In genomic region chr10:125114761-125115391, GRCh38 we compare ENCODE assay signal across 15 cellular contexts. TPM values are rescaled to one million over a fixed set of nuclear protein-coding genes. Genes with fewer than 3 reads are reported as not detected.
A peak's percentile ranks its signal among the peaks of the same experiment; 100 is the strongest.
DNase-seq lines count a peak whose midpoint lies in the region; ATAC-seq and TF ChIP-seq lines count a peak whose summit lies in the region.
"Had no signal": no experiment of that assay in that cellular context is flagged by ENCODE, and none has a peak within 500 bp of the region (broad histone marks: within the 10 kb centered on the region; RNA-seq: fewer than 3 reads in every experiment).

No MANE protein-coding gene starts in this region.

- H3K27ac ChIP-seq in heart right ventricle, result peak overlapping the region in 2 of 10 donors; percentile 26 to 67
- no peak overlapping the region for H3K27ac ChIP-seq in neuronal stem cell (replicated peaks; ENCODE audit: low read length)
- H3K27ac ChIP-seq in vagina, result peak overlapping the region; percentile 57

- H2AK5ac ChIP-seq in neuronal stem cell (ENCODE audit: low read depth, low read length), result no peak overlapping the region

- no peak for DNase-seq in heart right ventricle
- no peak for DNase-seq in cardiac septum (ENCODE audit: low spot score)
- peak; percentile 74 for DNase-seq in choroid plexus epithelial cell (ENCODE audit: low read depth)
- DNase-seq in neuronal stem cell (ENCODE audit: low spot score), result no peak
- DNase-seq in vagina (ENCODE audit: extremely low spot score in 2 of 2), result no peak
- DNase-seq in GM20000 (ENCODE audit: low spot score), result no peak
- no peak for DNase-seq in foreskin fibroblast
- DNase-seq: activated CD4-positive, alpha-beta T cell treated with anti-CD3 and anti-CD28 coated beads, Interleukin-2, amount 50 U/mL, for 4 hours; activated T-cell treated with anti-CD3 and anti-CD28 coated beads, Interleukin-2, amount 50 U/mL, for 1 hour; NCI-H187 treated with DMSO at 0.1 percent for 48 hours; NCI-H446 treated with DMSO at 0.1 percent for 48 hours; stimulated activated CD4-positive, alpha-beta T cell treated with anti-CD3 and anti-CD28 coated beads, Interleukin-4, amount 100 ng/mL, for 24 hours; stimulated activated CD8-positive, alpha-beta memory T cell treated with anti-CD3 and anti-CD28 coated beads, Interleukin-4, amount 100 ng/mL, for 48 hours; testis had no signal

- H2BK15ac ChIP-seq in neuronal stem cell (ENCODE audit: low read length), result no peak overlapping the region

- H3K14ac ChIP-seq in neuronal stem cell (ENCODE audit: low read length), result peak overlapping the region; percentile 84

- H2BK5ac ChIP-seq in neuronal stem cell (ENCODE audit: low read length), result no peak overlapping the region

- TF ChIP-seq CTCF in heart right ventricle (IDR thresholded peaks at IDR 0.05) (no peak), choroid plexus epithelial cell (conservative IDR thresholded peaks at IDR 0.05; ENCODE audit: low read depth, low read length) (no peak), vagina (IDR thresholded peaks at IDR 0.05) (no peak), GM20000 (IDR thresholded peaks at IDR 0.05; ENCODE audit: extremely low read depth, missing control alignments) (no peak), foreskin fibroblast (IDR thresholded peaks at IDR 0.05; ENCODE audit: low read depth, low read length) (no peak)

- H3K23ac ChIP-seq in neuronal stem cell (ENCODE audit: low read depth, low read length, poor library complexity), result no peak overlapping the region

- TF ChIP-seq POLR2A in vagina (IDR thresholded peaks at IDR 0.05), result no peak

- no peak overlapping the region for H2BK12ac ChIP-seq in neuronal stem cell (ENCODE audit: low read length)

- H3K79me1 ChIP-seq in neuronal stem cell (ENCODE audit: low read depth, low read length), result peaks cover 22% of the 10 kb centered on the region

- 68 to 69% methylated on average over 16 of the region's 16 CpGs for WGBS in heart right ventricle, 2 donors
- no CpG with 5 or more reads among the region's 16 CpGs for WGBS in neuronal stem cell (ENCODE audit: extremely low coverage in 2 of 2, insufficient read length in 2 of 2, insufficient replicate concordance in 1 of 2), 2 donors

- H3K27me3 ChIP-seq in heart right ventricle, result no peaks in the 10 kb centered on the region
- H3K27me3 ChIP-seq in neuronal stem cell (ENCODE audit: control insufficient read depth in 3 of 3, insufficient read depth in 3 of 3, low read depth in 1 of 3, low read length in 3 of 3), result no peaks in the 10 kb centered on the region
- H3K27me3 ChIP-seq in vagina, result no peaks in the 10 kb centered on the region
- H3K27me3 ChIP-seq: testis had no signal

- ATAC-seq in heart right ventricle, result peak in 5 of 8 donors; percentile 11 to 49 (median 27)
- ATAC-seq in GM18861 (IDR thresholded peaks at IDR 0.05; ENCODE audit: unreplicated experiment), result no peak

- H4K91ac ChIP-seq in neuronal stem cell (ENCODE audit: low read depth, low read length, poor library complexity), result no peak overlapping the region

- no peak overlapping the region for H2BK120ac ChIP-seq in neuronal stem cell (ENCODE audit: low read depth, low read length)

- H3K9ac ChIP-seq in neuronal stem cell (ENCODE audit: low read depth, low read length, poor library complexity), result no peak overlapping the region

- no peak overlapping the region for H3K4me2 ChIP-seq in neuronal stem cell (ENCODE audit: insufficient read depth, low read length, poor library complexity, severe bottlenecking)

- H3K4me1 ChIP-seq in heart right ventricle, result peaks cover 24 to 84% (median 64%) of the 10 kb centered on the region in 9 donors
- H3K4me1 ChIP-seq in neuronal stem cell (ENCODE audit: control insufficient read depth in 2 of 2, insufficient read depth in 1 of 2, low read depth in 1 of 2, low read length in 2 of 2), result peaks cover 0 to 8% of the 10 kb centered on the region in 2 donors
- peaks cover 75% of the 10 kb centered on the region for H3K4me1 ChIP-seq in vagina

- H3K18ac ChIP-seq in neuronal stem cell (ENCODE audit: low read length), result peak overlapping the region; percentile 68

- H3K9me3 ChIP-seq in heart right ventricle (no peaks in the 10 kb centered on the region), neuronal stem cell (replicated peaks in 1 of 2; ENCODE audit: control insufficient read depth in 2 of 2, insufficient read depth in 1 of 2, low read depth in 1 of 2, low read length in 2 of 2) (peaks cover 0 to 3% of the 10 kb centered on the region in 2 donors), vagina (no peaks in the 10 kb centered on the region)
- H3K9me3 ChIP-seq: testis had no signal

- H3K4ac ChIP-seq in neuronal stem cell (ENCODE audit: low read length), result no peak overlapping the region

- no peak overlapping the region for H4K8ac ChIP-seq in neuronal stem cell (ENCODE audit: low read depth, low read length)

- intact Hi-C loops in heart right ventricle (cut with DNase I) (loop anchor here in 2 of 10 donors (5.0 kb wide), 2 partner anchors 37 to 42 kb away; no protein-coding TSS in a partner anchor), cardiac septum (cut with DNase I) (no loop called here), vagina (cut with DNase I) (no loop called here)

- peaks cover 0 to 9% (median 0%) of the 10 kb centered on the region in 9 donors for H3K36me3 ChIP-seq in heart right ventricle
- H3K36me3 ChIP-seq in neuronal stem cell (replicated peaks in 1 of 2; ENCODE audit: control insufficient read depth in 2 of 2, insufficient read depth in 2 of 2, low read length in 2 of 2), result peaks cover 1 to 43% of the 10 kb centered on the region in 2 donors
- peaks cover 0 to 3% of the 10 kb centered on the region in 2 donors for H3K36me3 ChIP-seq in vagina

- H2AFZ ChIP-seq in neuronal stem cell (ENCODE audit: low read length), result no peak overlapping the region

- H3K4me3 ChIP-seq in heart right ventricle (no peak overlapping the region), choroid plexus epithelial cell (ENCODE audit: low read depth, low read length) (no peak overlapping the region), neuronal stem cell (ENCODE audit: low read length in 2 of 2) (no peak overlapping the region), vagina (no peak overlapping the region), foreskin fibroblast (ENCODE audit: low read depth in 1 of 2, low read length in 2 of 2) (no peak overlapping the region)
- H3K4me3 ChIP-seq: testis had no signal

RNA-seq across cellular contexts. Expression of gene CTBP2, which starts 45.5 kb away (rescaled TPM):
- total RNA-seq in heart right ventricle, result 10 to 100 TPM; 22.6 to 36.2 (median 27.2) TPM
- polyA plus RNA-seq in heart right ventricle, result 10 to 100 TPM; 14.7 to 23.0 TPM
- total RNA-seq in cardiac septum, result 35.9 TPM
- polyA plus RNA-seq in neuronal stem cell (2013, experiment 1 of 2), result 55.2 TPM
- 52.9 TPM for polyA plus RNA-seq in neuronal stem cell (2013, experiment 2 of 2)
- 74.4 TPM for total RNA-seq in vagina
